ENCODE assay signal across 10 cellular contexts in genomic region chr2:27378096-27378808, GRCh38. TPM values are rescaled to one million over a fixed set of nuclear protein-coding genes. Genes with fewer than 3 reads are reported as not detected.
DNase-seq lines count a peak whose midpoint lies in the region; ATAC-seq and TF ChIP-seq lines count a peak whose summit lies in the region.
"Had no signal": no experiment of that assay in that cellular context is flagged by ENCODE, and none has a peak within 500 bp of the region (broad histone marks: within the 10 kb centered on the region; RNA-seq: fewer than 3 reads in every experiment).

No MANE protein-coding gene starts in this region.

- no peak overlapping the region for H3K27ac ChIP-seq in RWPE2 (ENCODE audit: poor library complexity, severe bottlenecking)
- H3K27ac ChIP-seq: SJSA1 had no signal

- peaks cover 10% of the 10 kb centered on the region for H3K4me1 ChIP-seq in RWPE2 (ENCODE audit: insufficient read depth, poor library complexity, severe bottlenecking)

- H3K27me3 ChIP-seq in RWPE2 (ENCODE audit: insufficient read depth, poor library complexity, severe bottlenecking) = no peaks in the 10 kb centered on the region
- H3K27me3 ChIP-seq: SJSA1 had no signal

- no peak for ATAC-seq in RWPE2 (ENCODE audit: low read depth)
- ATAC-seq in omental fat pad (ENCODE audit: low FRiP score) = no peak

- no peak overlapping the region for H3K4me3 ChIP-seq in RWPE2 (ENCODE audit: severe bottlenecking)
- H3K4me3 ChIP-seq: lung, SJSA1 had no signal

- TF ChIP-seq CTCF in RWPE2 (IDR thresholded peaks at IDR 0.05; ENCODE audit: poor library complexity, severe bottlenecking) = peak; percentile 23
- TF ChIP-seq CTCF in omental fat pad (IDR thresholded peaks at IDR 0.05) = no peak

- peaks cover 80% of the 10 kb centered on the region for H3K36me3 ChIP-seq in RWPE2 (ENCODE audit: low read depth)

- no peaks in the 10 kb centered on the region for H3K9me3 ChIP-seq in RWPE2 (ENCODE audit: severe bottlenecking)
- H3K9me3 ChIP-seq: SJSA1 had no signal

- peak; percentile 16 for DNase-seq in stimulated activated CD4-positive, alpha-beta T cell treated with anti-CD3 and anti-CD28 coated beads, Interleukin-4, amount 100 ng/mL, for 1 hour
- no peak for DNase-seq in stimulated activated CD4-positive, alpha-beta T cell treated with anti-CD3 and anti-CD28 coated beads, Interleukin-4, amount 100 ng/mL, for 4 hours
- DNase-seq in RWPE2 (ENCODE audit: low spot score) = peak; percentile 57
- DNase-seq in glomerular visceral epithelial cell (ENCODE audit: extremely low spot score) = peak; percentile 30
- DNase-seq in ureter (ENCODE audit: low spot score) = peak; percentile 49
- no peak for DNase-seq in HuH-7 (ENCODE audit: low spot score)
- DNase-seq in NCI-H2081 treated with DMSO at 0.1 percent for 48 hours (lab: John Stamatoyannopoulos, UW) = no peak
- DNase-seq in omental fat pad (ENCODE audit: low spot score) = no peak

RNA-seq across cellular contexts. Expression of gene ZNF513, which starts 2.3 kb away (rescaled TPM):
- 39.3 TPM for total RNA-seq in ureter
- total RNA-seq in omental fat pad = 10 to 100 TPM in 2 of 4 donors, 1 to 10 TPM in 2; 8.2 to 17.2 (median 11.1) TPM

RNA-seq across cellular contexts. Expression of gene SNX17, which starts 7.8 kb away (rescaled TPM):
- 102 TPM for total RNA-seq in ureter
- total RNA-seq in omental fat pad = 100 to 1,000 TPM in 3 of 4 donors, 10 to 100 TPM in 1; 92.6 to 116 (median 105) TPM

RNA-seq across cellular contexts. Expression of gene EIF2B4, which starts 8.1 kb away (rescaled TPM):
- total RNA-seq in ureter = 37.8 TPM
- 10 to 100 TPM; 33.4 to 53.0 (median 42.5) TPM for total RNA-seq in omental fat pad

RNA-seq across cellular contexts. Expression of gene GTF3C2, which starts 21.7 kb away (rescaled TPM):
- total RNA-seq in ureter (109 TPM), omental fat pad (10 to 100 TPM; 24.8 to 76.1 (median 34.8) TPM)

RNA-seq across cellular contexts. Expression of gene PPM1G, which starts 31.1 kb away (rescaled TPM):
- total RNA-seq in ureter = 61.7 TPM
- 10 to 100 TPM; 44.6 to 71.9 (median 60.4) TPM for total RNA-seq in omental fat pad

Comparison
In these comparisons a context has a peak if more than half of its experiments do, and no peak if none do; other contexts are left out.
1. DNase-seq: peak in stimulated activated CD4-positive, alpha-beta T cell treated with anti-CD3 and anti-CD28 coated beads, Interleukin-4, amount 100 ng/mL, for 1 hour (single experiment), RWPE2 (single experiment), glomerular visceral epithelial cell (single experiment) and ureter (single experiment); none in stimulated activated CD4-positive, alpha-beta T cell treated with anti-CD3 and anti-CD28 coated beads, Interleukin-4, amount 100 ng/mL, for 4 hours (0 of 2), HuH-7 (single experiment), NCI-H2081 treated with DMSO at 0.1 percent for 48 hours (single experiment) and omental fat pad (single experiment).